8 cellular contexts compared by ENCODE assay signal in the genomic region with DNA sequence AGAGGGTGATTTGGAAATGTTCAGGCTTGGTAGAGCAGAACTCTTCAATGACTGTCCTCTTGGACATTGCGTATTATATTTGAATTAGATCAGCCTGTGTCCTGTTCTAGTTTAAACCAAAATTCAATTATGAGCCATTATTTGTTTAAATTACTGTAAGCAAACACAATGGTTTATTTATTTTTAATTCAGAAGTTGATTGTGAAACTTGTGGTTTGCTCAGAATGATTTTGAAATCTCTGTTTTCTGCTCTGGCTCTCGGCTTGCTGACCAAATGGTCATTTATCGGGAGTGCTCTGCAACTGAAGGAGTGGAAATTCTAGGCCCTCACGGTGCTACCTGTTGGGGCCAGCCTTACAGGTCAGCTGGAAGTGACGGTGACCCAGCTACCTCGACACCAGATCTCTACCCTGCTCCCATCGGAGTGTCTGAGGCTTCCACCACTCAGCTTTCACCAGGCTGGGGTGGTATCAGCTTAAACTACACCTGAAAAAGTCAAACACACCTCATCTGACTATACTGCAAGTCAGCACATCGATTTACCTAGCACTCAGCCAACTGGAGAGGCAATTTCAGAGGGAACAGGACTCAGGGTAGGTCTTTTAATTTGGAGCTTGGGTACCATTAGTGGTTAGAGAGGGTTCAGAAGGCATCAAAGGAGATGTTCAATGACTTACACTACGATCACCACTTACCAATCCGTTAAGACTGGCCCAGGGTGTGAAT. TPM values are rescaled to one million over a fixed set of nuclear protein-coding genes. Genes with fewer than 3 reads are reported as not detected.
A peak's percentile ranks its signal among the peaks of the same experiment; 100 is the strongest.
DNase-seq lines count a peak whose midpoint lies in the region; ATAC-seq and TF ChIP-seq lines count a peak whose summit lies in the region.

No MANE protein-coding gene starts in this region.

- no peaks in the 10 kb centered on the region for H3K27me3 ChIP-seq in CD4-positive, alpha-beta T cell (ENCODE audit: control insufficient read depth, insufficient read depth, low read length)

- H3K9me3 ChIP-seq in CD4-positive, alpha-beta T cell (ENCODE audit: control insufficient read depth, low read length), result no peaks in the 10 kb centered on the region

- no peak for DNase-seq in CD4-positive, alpha-beta T cell
- peak; percentile 15 for DNase-seq in WTC11 (ENCODE audit: low spot score)
- DNase-seq in fibroblast of the conjunctiva (ENCODE audit: low read depth), result peak; percentile 23
- DNase-seq in renal cortical epithelial cell (ENCODE audit: low read depth), result peak; percentile 54
- no peak for DNase-seq in KBM-7

- H3K4me1 Mint-ChIP-seq in CD4-positive, alpha-beta T cell (ENCODE audit: low read depth), result peaks cover 28% of the 10 kb centered on the region
- peaks cover 9% of the 10 kb centered on the region for H3K4me1 Mint-ChIP-seq in WTC11

- H3K27ac Mint-ChIP-seq in CD4-positive, alpha-beta T cell, result peak overlapping the region; percentile 99
- no peak overlapping the region for H3K27ac Mint-ChIP-seq in WTC11

- H3K4me3 Mint-ChIP-seq in CD4-positive, alpha-beta T cell, result peak overlapping the region; percentile 92
- H3K4me3 Mint-ChIP-seq in WTC11, result peak overlapping the region; percentile 88

- no peak for ATAC-seq in CD4-positive, alpha-beta T cell (ENCODE audit: poor library complexity)
- ATAC-seq in HG02885 (IDR thresholded peaks at IDR 0.05; ENCODE audit: poor library complexity, unreplicated experiment), result peak; percentile 0
- peak; percentile 23 for ATAC-seq in WTC11
- no peak for ATAC-seq in HG03571 (IDR thresholded peaks at IDR 0.05; ENCODE audit: unreplicated experiment)
- ATAC-seq in GM18867 (IDR thresholded peaks at IDR 0.05; ENCODE audit: unreplicated experiment), result no peak

- no peak for TF ChIP-seq CTCF in CD4-positive, alpha-beta T cell (IDR thresholded peaks at IDR 0.05)
- no peak for TF ChIP-seq CTCF in WTC11 (IDR thresholded peaks at IDR 0.05)

- H3K27ac ChIP-seq in CD4-positive, alpha-beta T cell (ENCODE audit: low read depth, low read length), result no peak overlapping the region

- in situ Hi-C loops in KBM-7 (cut with MboI; ENCODE audit: low pct_unique_long_range_greater_than_20kb, low sequenced_read_pairs), result no loop called here

- peaks cover 20% of the 10 kb centered on the region for H3K36me3 Mint-ChIP-seq in CD4-positive, alpha-beta T cell (ENCODE audit: low read depth)
- no peaks in the 10 kb centered on the region for H3K36me3 Mint-ChIP-seq in WTC11

- CTCF ChIA-PET in CD4-positive, alpha-beta T cell (lab: Charles Lee), result interaction anchor here (0.8 to 1.9 kb wide), 3 partner anchors 10 to 64 kb away, joined by 3 to 18 read pairs (median 4); no protein-coding TSS in a partner anchor
- CTCF ChIA-PET in WTC11 (lab: Charles Lee), result interaction anchor here (0.8 to 1.6 kb wide), 3 partner anchors 36 to 66 kb away, joined by 3 to 7 read pairs (median 3); no protein-coding TSS in a partner anchor

- POLR2A ChIA-PET in CD4-positive, alpha-beta T cell (lab: Charles Lee), result interaction anchor here (1.2 to 3.9 kb wide), 9 partner anchors 36 to 69 kb away, joined by 3 to 107 read pairs (median 6); a partner anchor contains a TSS
- POLR2A ChIA-PET in WTC11 (lab: Charles Lee), result interaction anchor here (1.3 to 1.5 kb wide), 2 partner anchors 57 to 58 kb away, joined by 3 to 6 read pairs; no protein-coding TSS in a partner anchor

- peaks cover 15% of the 10 kb centered on the region for H3K27me3 Mint-ChIP-seq in CD4-positive, alpha-beta T cell
- H3K27me3 Mint-ChIP-seq in WTC11 (ENCODE audit: low read depth), result peaks cover 23% of the 10 kb centered on the region

- intact Hi-C loops in CD4-positive, alpha-beta T cell (cut with DNase I, micrococcal nuclease), result loop anchor here in 1 of 2 experiments (2.0 to 5.0 kb wide), 2 partner anchors 55 to 1223 kb away; no protein-coding TSS in a partner anchor

- H3K9me3 Mint-ChIP-seq in CD4-positive, alpha-beta T cell, result no peaks in the 10 kb centered on the region
- no peaks in the 10 kb centered on the region for H3K9me3 Mint-ChIP-seq in WTC11

TF ChIP-seq in WTC11, 78 proteins besides CTCF, POLR2A, EP300 and RAD21:
- TF ChIP-seq, protein P1, sequence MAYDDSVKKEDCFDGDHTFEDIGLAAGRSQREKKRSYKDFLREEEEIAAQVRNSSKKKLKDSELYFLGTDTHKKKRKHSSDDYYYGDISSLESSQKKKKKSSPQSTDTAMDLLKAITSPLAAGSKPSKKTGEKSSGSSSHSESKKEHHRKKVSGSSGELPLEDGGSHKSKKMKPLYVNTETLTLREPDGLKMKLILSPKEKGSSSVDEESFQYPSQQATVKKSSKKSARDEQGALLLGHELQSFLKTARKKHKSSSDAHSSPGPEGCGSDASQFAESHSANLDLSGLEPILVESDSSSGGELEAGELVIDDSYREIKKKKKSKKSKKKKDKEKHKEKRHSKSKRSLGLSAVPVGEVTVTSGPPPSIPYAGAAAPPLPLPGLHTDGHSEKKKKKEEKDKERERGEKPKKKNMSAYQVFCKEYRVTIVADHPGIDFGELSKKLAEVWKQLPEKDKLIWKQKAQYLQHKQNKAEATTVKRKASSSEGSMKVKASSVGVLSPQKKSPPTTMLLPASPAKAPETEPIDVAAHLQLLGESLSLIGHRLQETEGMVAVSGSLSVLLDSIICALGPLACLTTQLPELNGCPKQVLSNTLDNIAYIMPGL (CRISPR knock-in tag; IDR thresholded peaks at IDR 0.05), result no peak
- TF ChIP-seq IRF2 (CRISPR knock-in tag; IDR thresholded peaks at IDR 0.05; ENCODE audit: borderline replicate concordance, low read depth) (no peak), NR1H2 (CRISPR knock-in tag; IDR thresholded peaks at IDR 0.05) (no peak), MYBL2 (CRISPR knock-in tag; IDR thresholded peaks at IDR 0.05) (no peak), KAT7 (CRISPR knock-in tag; IDR thresholded peaks at IDR 0.05; ENCODE audit: borderline replicate concordance) (no peak), GABPB1 (CRISPR knock-in tag; IDR thresholded peaks at IDR 0.05) (no peak), SMAD3 (CRISPR knock-in tag; IDR thresholded peaks at IDR 0.05; ENCODE audit: borderline replicate concordance) (no peak), ZNF671 (CRISPR knock-in tag; IDR thresholded peaks at IDR 0.05) (no peak), TCF7 (CRISPR knock-in tag; IDR thresholded peaks at IDR 0.05; ENCODE audit: low read depth) (no peak), SP1 (CRISPR knock-in tag; conservative IDR thresholded peaks at IDR 0.05) (no peak), OVOL2 (CRISPR knock-in tag; IDR thresholded peaks at IDR 0.05; ENCODE audit: borderline replicate concordance) (no peak), ZNF416 (CRISPR knock-in tag; IDR thresholded peaks at IDR 0.05) (no peak), ELF4 (CRISPR knock-in tag; IDR thresholded peaks at IDR 0.05; ENCODE audit: low read depth) (no peak), CREM (CRISPR knock-in tag; IDR thresholded peaks at IDR 0.05) (no peak)
- TF ChIP-seq, protein P2, sequence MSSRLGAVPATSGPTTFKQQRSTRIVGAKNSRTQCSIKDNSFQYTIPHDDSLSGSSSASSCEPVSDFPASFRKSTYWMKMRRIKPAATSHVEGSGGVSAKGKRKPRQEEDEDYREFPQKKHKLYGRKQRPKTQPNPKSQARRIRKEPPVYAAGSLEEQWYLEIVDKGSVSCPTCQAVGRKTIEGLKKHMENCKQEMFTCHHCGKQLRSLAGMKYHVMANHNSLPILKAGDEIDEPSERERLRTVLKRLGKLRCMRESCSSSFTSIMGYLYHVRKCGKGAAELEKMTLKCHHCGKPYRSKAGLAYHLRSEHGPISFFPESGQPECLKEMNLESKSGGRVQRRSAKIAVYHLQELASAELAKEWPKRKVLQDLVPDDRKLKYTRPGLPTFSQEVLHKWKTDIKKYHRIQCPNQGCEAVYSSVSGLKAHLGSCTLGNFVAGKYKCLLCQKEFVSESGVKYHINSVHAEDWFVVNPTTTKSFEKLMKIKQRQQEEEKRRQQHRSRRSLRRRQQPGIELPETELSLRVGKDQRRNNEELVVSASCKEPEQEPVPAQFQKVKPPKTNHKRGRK (CRISPR knock-in tag; IDR thresholded peaks at IDR 0.05; ENCODE audit: borderline replicate concordance), result no peak
- TF ChIP-seq, protein P3, sequence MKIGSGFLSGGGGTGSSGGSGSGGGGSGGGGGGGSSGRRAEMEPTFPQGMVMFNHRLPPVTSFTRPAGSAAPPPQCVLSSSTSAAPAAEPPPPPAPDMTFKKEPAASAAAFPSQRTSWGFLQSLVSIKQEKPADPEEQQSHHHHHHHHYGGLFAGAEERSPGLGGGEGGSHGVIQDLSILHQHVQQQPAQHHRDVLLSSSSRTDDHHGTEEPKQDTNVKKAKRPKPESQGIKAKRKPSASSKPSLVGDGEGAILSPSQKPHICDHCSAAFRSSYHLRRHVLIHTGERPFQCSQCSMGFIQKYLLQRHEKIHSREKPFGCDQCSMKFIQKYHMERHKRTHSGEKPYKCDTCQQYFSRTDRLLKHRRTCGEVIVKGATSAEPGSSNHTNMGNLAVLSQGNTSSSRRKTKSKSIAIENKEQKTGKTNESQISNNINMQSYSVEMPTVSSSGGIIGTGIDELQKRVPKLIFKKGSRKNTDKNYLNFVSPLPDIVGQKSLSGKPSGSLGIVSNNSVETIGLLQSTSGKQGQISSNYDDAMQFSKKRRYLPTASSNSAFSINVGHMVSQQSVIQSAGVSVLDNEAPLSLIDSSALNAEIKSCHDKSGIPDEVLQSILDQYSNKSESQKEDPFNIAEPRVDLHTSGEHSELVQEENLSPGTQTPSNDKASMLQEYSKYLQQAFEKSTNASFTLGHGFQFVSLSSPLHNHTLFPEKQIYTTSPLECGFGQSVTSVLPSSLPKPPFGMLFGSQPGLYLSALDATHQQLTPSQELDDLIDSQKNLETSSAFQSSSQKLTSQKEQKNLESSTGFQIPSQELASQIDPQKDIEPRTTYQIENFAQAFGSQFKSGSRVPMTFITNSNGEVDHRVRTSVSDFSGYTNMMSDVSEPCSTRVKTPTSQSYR (CRISPR knock-in tag; IDR thresholded peaks at IDR 0.05), result no peak

RNA-seq across cellular contexts. Expression of a gene that starts 36.8 kb away (rescaled TPM):
- 1 to 10 TPM; 6.2 to 6.7 TPM for total RNA-seq in CD4-positive, alpha-beta T cell
- total RNA-seq in WTC11 (2021), result 29.7 to 32.5 TPM (median 32.2 TPM) in 3 replicates
- total RNA-seq in renal cortical epithelial cell, result 46.9 and 117 TPM in 2 replicates

Comparison
In these comparisons a context has a peak if more than half of its experiments do, and no peak if none do; other contexts are left out.
1. ATAC-seq: peak in HG02885 (single experiment) and WTC11 (single experiment); none in CD4-positive, alpha-beta T cell (single experiment), HG03571 (single experiment) and GM18867 (single experiment).
2. DNase-seq: peak in WTC11 (single experiment), fibroblast of the conjunctiva (single experiment) and renal cortical epithelial cell (single experiment); none in CD4-positive, alpha-beta T cell (0 of 10) and KBM-7 (single experiment).